In genomic region chr7:594212-594913, GRCh38 we compare ENCODE assay signal across 17 cellular contexts.
A peak's percentile ranks its signal among the peaks of the same experiment; 100 is the strongest.
DNase-seq lines count a peak whose midpoint lies in the region; ATAC-seq and TF ChIP-seq lines count a peak whose summit lies in the region.
"Had no signal": no experiment of that assay in that cellular context is flagged by ENCODE, and none has a peak within 500 bp of the region (broad histone marks: within the 10 kb centered on the region; RNA-seq: fewer than 3 reads in every experiment).

No MANE protein-coding gene starts in this region.

- no peaks in the 10 kb centered on the region for H3K79me2 ChIP-seq in GM23338 (replicated peaks; ENCODE audit: insufficient read depth)

- H3K4me1 Mint-ChIP-seq in activated naive CD4-positive, alpha-beta T cell treated with anti-CD3 and anti-CD28 coated beads, Interleukin-2, amount 50 U/mL, for 24 hours = peaks cover 21% of the 10 kb centered on the region
- H3K4me1 Mint-ChIP-seq in GM23338 = no peaks in the 10 kb centered on the region
- peaks cover 32% of the 10 kb centered on the region for H3K4me1 Mint-ChIP-seq in activated naive CD8-positive, alpha-beta T cell treated with anti-CD3 and anti-CD28 coated beads for 36 hours
- H3K4me1 Mint-ChIP-seq in stimulated activated effector memory CD8-positive, alpha-beta T cell treated with anti-CD3 and anti-CD28 coated beads, Interleukin-12 subunit alpha, Interleukin-12 subunit beta, amount 100 ng/mL, for 72 hours = peaks cover 40% of the 10 kb centered on the region

- H3K4me3 ChIP-seq in GM23338 = no peak overlapping the region
- H3K4me3 ChIP-seq: HAP-1, MG63, SJSA1 had no signal

- no peak for ATAC-seq in GM23338
- ATAC-seq in stimulated activated effector memory CD8-positive, alpha-beta T cell treated with anti-CD3 and anti-CD28 coated beads, Interleukin-12 subunit alpha, Interleukin-12 subunit beta, amount 100 ng/mL, for 72 hours = no peak

- H3K4me1 ChIP-seq in GM23338 (ENCODE audit: insufficient read depth) = no peaks in the 10 kb centered on the region
- H3K4me1 ChIP-seq: SJSA1 had no signal

- H3K36me3 ChIP-seq in GM23338 (ENCODE audit: insufficient read depth) = no peaks in the 10 kb centered on the region
- H3K36me3 ChIP-seq: HAP-1, MG63, SJSA1 had no signal

- peak overlapping the region; percentile 30 for H3K27ac Mint-ChIP-seq in activated naive CD4-positive, alpha-beta T cell treated with anti-CD3 and anti-CD28 coated beads, Interleukin-2, amount 50 U/mL, for 24 hours
- H3K27ac Mint-ChIP-seq in GM23338 = 0 out of 2 replicates have a peak overlapping the region, but pooled peaks have one; percentile 36
- peak overlapping the region; percentile 75 for H3K27ac Mint-ChIP-seq in activated naive CD8-positive, alpha-beta T cell treated with anti-CD3 and anti-CD28 coated beads for 36 hours
- peak overlapping the region; percentile 52 for H3K27ac Mint-ChIP-seq in stimulated activated effector memory CD8-positive, alpha-beta T cell treated with anti-CD3 and anti-CD28 coated beads, Interleukin-12 subunit alpha, Interleukin-12 subunit beta, amount 100 ng/mL, for 72 hours
- H3K27ac Mint-ChIP-seq: CD8-positive, alpha-beta T cell; IgD-negative memory B cell had no signal

- no peak overlapping the region for H3K4me3 Mint-ChIP-seq in activated naive CD4-positive, alpha-beta T cell treated with anti-CD3 and anti-CD28 coated beads, Interleukin-2, amount 50 U/mL, for 24 hours
- no peak overlapping the region for H3K4me3 Mint-ChIP-seq in GM23338
- H3K4me3 Mint-ChIP-seq in activated naive CD8-positive, alpha-beta T cell treated with anti-CD3 and anti-CD28 coated beads for 36 hours = no peak overlapping the region
- H3K4me3 Mint-ChIP-seq in stimulated activated effector memory CD8-positive, alpha-beta T cell treated with anti-CD3 and anti-CD28 coated beads, Interleukin-12 subunit alpha, Interleukin-12 subunit beta, amount 100 ng/mL, for 72 hours = no peak overlapping the region
- H3K4me3 Mint-ChIP-seq: CD8-positive, alpha-beta T cell; IgD-negative memory B cell had no signal

- H3K9me3 Mint-ChIP-seq in activated naive CD4-positive, alpha-beta T cell treated with anti-CD3 and anti-CD28 coated beads, Interleukin-2, amount 50 U/mL, for 24 hours = no peaks in the 10 kb centered on the region
- no peaks in the 10 kb centered on the region for H3K9me3 Mint-ChIP-seq in GM23338
- peaks cover 2% of the 10 kb centered on the region for H3K9me3 Mint-ChIP-seq in activated naive CD8-positive, alpha-beta T cell treated with anti-CD3 and anti-CD28 coated beads for 36 hours
- no peaks in the 10 kb centered on the region for H3K9me3 Mint-ChIP-seq in stimulated activated effector memory CD8-positive, alpha-beta T cell treated with anti-CD3 and anti-CD28 coated beads, Interleukin-12 subunit alpha, Interleukin-12 subunit beta, amount 100 ng/mL, for 72 hours
- H3K9me3 Mint-ChIP-seq: CD8-positive, alpha-beta T cell; IgD-negative memory B cell had no signal

- no peak overlapping the region for H2AFZ ChIP-seq in GM23338

- no peaks in the 10 kb centered on the region for H3K9me2 ChIP-seq in GM23338 (ENCODE audit: insufficient read depth)

- TF ChIP-seq CTCF in GM23338 (conservative IDR thresholded peaks at IDR 0.05; ENCODE audit: low read depth in 2 of 2) = no peak

- no peaks in the 10 kb centered on the region for H3K27me3 Mint-ChIP-seq in activated naive CD4-positive, alpha-beta T cell treated with anti-CD3 and anti-CD28 coated beads, Interleukin-2, amount 50 U/mL, for 24 hours
- peaks cover 9% of the 10 kb centered on the region for H3K27me3 Mint-ChIP-seq in GM23338 (ENCODE audit: insufficient read depth, low read depth, poor library complexity)
- H3K27me3 Mint-ChIP-seq in activated naive CD8-positive, alpha-beta T cell treated with anti-CD3 and anti-CD28 coated beads for 36 hours = no peaks in the 10 kb centered on the region

- no peak for DNase-seq in activated naive CD4-positive, alpha-beta T cell (lab: John Stamatoyannopoulos, UW)
- DNase-seq in GM23338 (ENCODE audit: low spot score) (no peak), NCI-H446 treated with DMSO at 0.1 percent for 48 hours (lab: John Stamatoyannopoulos, UW) (no peak), NCI-H2227 (lab: John Stamatoyannopoulos, UW; ENCODE audit: unreplicated experiment) (no peak)
- DNase-seq in activated naive CD8-positive, alpha-beta T cell treated with anti-CD3 and anti-CD28 coated beads for 36 hours = no peak
- no peak for DNase-seq in stimulated activated effector memory CD8-positive, alpha-beta T cell treated with anti-CD3 and anti-CD28 coated beads, Interleukin-12 subunit alpha, Interleukin-12 subunit beta, amount 100 ng/mL, for 72 hours (ENCODE audit: low spot score in 2 of 2)
- no peak for DNase-seq in stimulated activated CD4-positive, alpha-beta T cell treated with anti-CD3 and anti-CD28 coated beads, Interleukin-2, amount 100 ng/mL, for 24 hours
- DNase-seq: CD8-positive, alpha-beta T cell; MG63; NCI-H1048; NCI-H1436 treated with DMSO at 0.1 percent for 48 hours; NCI-H2029; NCI-H526 treated with DMSO at 0.1 percent for 48 hours had no signal

- H4K20me1 ChIP-seq in GM23338 (replicated peaks; ENCODE audit: insufficient read depth) = no peaks in the 10 kb centered on the region

- no peaks in the 10 kb centered on the region for H3K27me3 ChIP-seq in GM23338 (ENCODE audit: insufficient read depth)
- H3K27me3 ChIP-seq: MG63, SJSA1 had no signal

- H3K36me3 Mint-ChIP-seq in activated naive CD4-positive, alpha-beta T cell treated with anti-CD3 and anti-CD28 coated beads, Interleukin-2, amount 50 U/mL, for 24 hours = peaks cover 11% of the 10 kb centered on the region
- peaks cover 17% of the 10 kb centered on the region for H3K36me3 Mint-ChIP-seq in GM23338 (ENCODE audit: low read depth)
- H3K36me3 Mint-ChIP-seq in activated naive CD8-positive, alpha-beta T cell treated with anti-CD3 and anti-CD28 coated beads for 36 hours = peaks cover 44% of the 10 kb centered on the region
- peaks cover 16% of the 10 kb centered on the region for H3K36me3 Mint-ChIP-seq in stimulated activated effector memory CD8-positive, alpha-beta T cell treated with anti-CD3 and anti-CD28 coated beads, Interleukin-12 subunit alpha, Interleukin-12 subunit beta, amount 100 ng/mL, for 72 hours
- H3K36me3 Mint-ChIP-seq: IgD-negative memory B cell had no signal

- no peak overlapping the region for H3K27ac ChIP-seq in GM23338 (ENCODE audit: low read depth)
- H3K27ac ChIP-seq: SJSA1 had no signal

- H3K4me2 ChIP-seq in GM23338 = no peak overlapping the region

- no peaks in the 10 kb centered on the region for H3F3A ChIP-seq in GM23338 (replicated peaks; ENCODE audit: low read depth)

TF ChIP-seq in GM23338, 12 proteins besides CTCF, POLR2A, EP300 and RAD21 (continues in another document):
- TF ChIP-seq POLR2AphosphoS5 (IDR thresholded peaks at IDR 0.05; ENCODE audit: low read depth) (no peak), EZH2 (IDR thresholded peaks at IDR 0.05; ENCODE audit: low read depth, unreplicated experiment) (no peak)
